Comparison of ENCODE assay signal across 11 cellular contexts in the genomic region with DNA sequence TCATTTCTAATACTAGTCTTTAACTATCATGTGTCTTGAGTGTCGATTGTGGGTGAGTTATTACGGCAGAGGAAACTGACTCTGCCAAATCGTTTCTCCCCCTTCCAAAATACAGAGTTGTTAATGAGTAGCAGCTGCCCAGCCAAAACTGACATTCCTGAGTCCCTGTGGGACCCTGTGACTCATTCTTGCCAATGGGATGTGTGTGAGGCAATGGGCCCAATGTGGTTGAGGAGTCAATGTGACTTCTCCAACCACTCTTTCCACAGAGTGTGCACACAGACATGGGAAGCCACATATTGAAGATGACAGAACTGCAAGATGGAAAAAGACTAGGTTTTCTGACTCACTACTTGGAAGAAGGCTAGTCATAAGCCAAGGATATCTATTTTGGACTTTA.
DNase-seq lines count a peak whose midpoint lies in the region; ATAC-seq and TF ChIP-seq lines count a peak whose summit lies in the region.
"Had no signal": no experiment of that assay in that cellular context is flagged by ENCODE, and none has a peak within 500 bp of the region (broad histone marks: within the 10 kb centered on the region; RNA-seq: fewer than 3 reads in every experiment).

No MANE protein-coding gene starts in this region.

- no peak overlapping the region for H3K4me2 ChIP-seq in neuronal stem cell (ENCODE audit: insufficient read depth, low read length, poor library complexity, severe bottlenecking)

- no peak overlapping the region for H2BK5ac ChIP-seq in neuronal stem cell (ENCODE audit: low read length)

- H3K27me3 ChIP-seq in neuronal stem cell (ENCODE audit: control insufficient read depth in 3 of 3, insufficient read depth in 3 of 3, low read depth in 1 of 3, low read length in 3 of 3) = no peaks in the 10 kb centered on the region
- H3K27me3 ChIP-seq in dorsolateral prefrontal cortex = no peaks in the 10 kb centered on the region

- no peak overlapping the region for H3K9ac ChIP-seq in neuronal stem cell (ENCODE audit: low read depth, low read length, poor library complexity)

- no peak overlapping the region for H3K14ac ChIP-seq in neuronal stem cell (ENCODE audit: low read length)

- H2AK5ac ChIP-seq in neuronal stem cell (ENCODE audit: low read depth, low read length) = no peak overlapping the region

- no peak overlapping the region for H2AFZ ChIP-seq in neuronal stem cell (ENCODE audit: low read length)

- peaks cover 0 to 2% of the 10 kb centered on the region in 2 donors for H3K9me3 ChIP-seq in neuronal stem cell (replicated peaks in 1 of 2; ENCODE audit: control insufficient read depth in 2 of 2, insufficient read depth in 1 of 2, low read depth in 1 of 2, low read length in 2 of 2)

- H2BK12ac ChIP-seq in neuronal stem cell (ENCODE audit: low read length) = no peak overlapping the region

- ATAC-seq in GM19328 (IDR thresholded peaks at IDR 0.05; ENCODE audit: unreplicated experiment) = no peak

- H3K4me3 ChIP-seq in AG10803 (ENCODE audit: low read length) = no peak overlapping the region
- peak overlapping the region in 1 of 2 donors; percentile 63 for H3K4me3 ChIP-seq in neuronal stem cell (ENCODE audit: low read length in 2 of 2)
- H3K4me3 ChIP-seq in dorsolateral prefrontal cortex = no peak overlapping the region

- H3K18ac ChIP-seq in neuronal stem cell (ENCODE audit: low read length) = no peak overlapping the region

- no peak overlapping the region for H2BK120ac ChIP-seq in neuronal stem cell (ENCODE audit: low read depth, low read length)

- no peak overlapping the region for H3K27ac ChIP-seq in neuronal stem cell (replicated peaks; ENCODE audit: low read length)
- no peak overlapping the region for H3K27ac ChIP-seq in dorsolateral prefrontal cortex

- WGBS in neuronal stem cell (ENCODE audit: extremely low coverage in 2 of 2, insufficient read length in 2 of 2, insufficient replicate concordance in 1 of 2), 2 donors = no CpG with 5 or more reads among the region's 3 CpGs

- H3K4ac ChIP-seq in neuronal stem cell (ENCODE audit: low read length) = no peak overlapping the region

- TF ChIP-seq CTCF in AG10803 (conservative IDR thresholded peaks at IDR 0.05; ENCODE audit: low read length) (no peak), dorsolateral prefrontal cortex (IDR thresholded peaks at IDR 0.05 in 54 of 56, conservative IDR thresholded peaks at IDR 0.05 in 2 of 56; ENCODE audit: low read depth in 1 of 56, partially characterized antibody in 56 of 56) (no peak)

- H3K36me3 ChIP-seq in neuronal stem cell (replicated peaks in 1 of 2; ENCODE audit: control insufficient read depth in 2 of 2, insufficient read depth in 2 of 2, low read length in 2 of 2) = no peaks in the 10 kb centered on the region

- H4K91ac ChIP-seq in neuronal stem cell (ENCODE audit: low read depth, low read length, poor library complexity) = no peak overlapping the region

- peak; percentile 100 for DNase-seq in AG10803 (ENCODE audit: low read depth)
- peak; percentile 74 to 92 for DNase-seq in NCI-H446 (lab: John Stamatoyannopoulos, UW)
- DNase-seq in fibroblast of gingiva (ENCODE audit: low read depth) = peak; percentile 100
- peak; percentile 48 for DNase-seq in non-pigmented ciliary epithelial cell (ENCODE audit: low read depth)
- DNase-seq in neuronal stem cell (ENCODE audit: low spot score) = no peak
- no peak for DNase-seq in dorsolateral prefrontal cortex
- no peak for DNase-seq in central memory CD4-positive, alpha-beta T cell
- DNase-seq: CD4-positive, alpha-beta T cell; NCI-H1436; small intestine had no signal

- H4K8ac ChIP-seq in neuronal stem cell (ENCODE audit: low read depth, low read length) = no peak overlapping the region

- intact Hi-C loops in dorsolateral prefrontal cortex (cut with DNase I) = no loop called here

- no peak overlapping the region for H2BK15ac ChIP-seq in neuronal stem cell (ENCODE audit: low read length)

- H3K4me1 ChIP-seq in neuronal stem cell (ENCODE audit: control insufficient read depth in 2 of 2, insufficient read depth in 1 of 2, low read depth in 1 of 2, low read length in 2 of 2) = peaks cover 0 to 2% of the 10 kb centered on the region in 2 donors

- H3K23ac ChIP-seq in neuronal stem cell (ENCODE audit: low read depth, low read length, poor library complexity) = no peak overlapping the region

- no peaks in the 10 kb centered on the region for H3K79me1 ChIP-seq in neuronal stem cell (ENCODE audit: low read depth, low read length)

Comparison
In these comparisons a context has a peak if more than half of its experiments do, and no peak if none do; other contexts are left out.
1. DNase-seq: peak in AG10803 (single experiment), NCI-H446 (2 of 2), fibroblast of gingiva (single experiment) and non-pigmented ciliary epithelial cell (single experiment); none in neuronal stem cell (single experiment), dorsolateral prefrontal cortex (0 of 10) and central memory CD4-positive, alpha-beta T cell (single experiment).